In the genomic region with DNA sequence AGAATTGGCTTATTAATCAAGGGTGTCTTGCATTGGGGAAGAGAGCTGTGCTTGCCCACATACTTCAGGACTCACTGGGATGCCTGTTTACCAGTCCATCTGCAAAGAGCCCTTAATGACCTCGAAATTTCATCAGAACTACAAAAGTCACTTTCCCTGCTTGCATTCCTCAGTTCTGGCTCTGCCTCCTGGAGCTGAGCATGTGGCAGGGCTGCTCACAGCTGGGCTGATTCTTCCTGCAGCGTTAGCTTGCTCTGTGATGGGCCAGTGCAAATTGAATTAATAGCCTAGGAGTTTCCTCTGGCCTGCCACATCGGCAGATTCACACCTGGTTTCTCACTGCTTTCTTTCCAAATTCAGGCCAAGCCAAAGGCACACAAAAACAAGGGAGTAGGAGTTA, we compare ENCODE assay signal across 10 cellular contexts.
DNase-seq lines count a peak whose midpoint lies in the region; ATAC-seq and TF ChIP-seq lines count a peak whose summit lies in the region.
"Had no signal": no experiment of that assay in that cellular context is flagged by ENCODE, and none has a peak within 500 bp of the region (broad histone marks: within the 10 kb centered on the region; RNA-seq: fewer than 3 reads in every experiment).

No MANE protein-coding gene starts in this region.

- H3K27me3 ChIP-seq in ectodermal cell (ENCODE audit: control insufficient read depth, insufficient read depth, low read length, poor library complexity, severe bottlenecking) (no peaks in the 10 kb centered on the region), left lung (no peaks in the 10 kb centered on the region), testis (no peaks in the 10 kb centered on the region)

- peaks cover 89% of the 10 kb centered on the region for H3K4me1 Mint-ChIP-seq in HFFc6 (ENCODE audit: low read depth)

- ATAC-seq in left lung (peak; percentile 85), GM21447 (IDR thresholded peaks at IDR 0.05; ENCODE audit: unreplicated experiment) (no peak), HG03025 (IDR thresholded peaks at IDR 0.05; ENCODE audit: low FRiP score, unreplicated experiment) (no peak)

- TF ChIP-seq CTCF in HFFc6 (IDR thresholded peaks at IDR 0.05) (no peak), left lung (IDR thresholded peaks at IDR 0.05) (no peak), testis (IDR thresholded peaks at IDR 0.05) (no peak)

- H3K27me3 Mint-ChIP-seq in HFFc6 (ENCODE audit: insufficient read depth) = peaks cover 24% of the 10 kb centered on the region

- 16 to 22% methylated on average over 3 of the region's 3 CpGs for WGBS in ectodermal cell, 2 experiments
- WGBS in testis, 2 donors = 43 to 58% methylated on average over 3 of the region's 3 CpGs

- no peaks in the 10 kb centered on the region for H3K4me1 ChIP-seq in ectodermal cell (ENCODE audit: control insufficient read depth, insufficient read depth, low read length)
- H3K4me1 ChIP-seq in left lung = no peaks in the 10 kb centered on the region
- no peaks in the 10 kb centered on the region for H3K4me1 ChIP-seq in testis

- peak overlapping the region; percentile 87 for H3K27ac Mint-ChIP-seq in HFFc6

- intact Hi-C loops in left lung (cut with DNase I) (no loop called here), testis (cut with DNase I; ENCODE audit: low total_unique reads) (no loop called here)

- H3K36me3 ChIP-seq in ectodermal cell (ENCODE audit: control insufficient read depth, insufficient read depth, low read length) = peaks cover 4% of the 10 kb centered on the region
- H3K36me3 ChIP-seq in left lung = peaks cover 0 to 26% of the 10 kb centered on the region in 2 donors
- H3K36me3 ChIP-seq in testis (ENCODE audit: low read depth, missing control alignments) = no peaks in the 10 kb centered on the region

- peak overlapping the region; percentile 39 for H3K27ac ChIP-seq in ectodermal cell (ENCODE audit: insufficient read depth, low read depth, low read length, poor library complexity, severe bottlenecking)
- H3K27ac ChIP-seq in left lung = no peak overlapping the region
- no peak overlapping the region for H3K27ac ChIP-seq in testis

- H3K9me3 ChIP-seq in ectodermal cell (ENCODE audit: control insufficient read depth, low read length) (no peaks in the 10 kb centered on the region), left lung (no peaks in the 10 kb centered on the region), testis (no peaks in the 10 kb centered on the region)

- H3K4me3 ChIP-seq in ectodermal cell (ENCODE audit: insufficient read depth, low read depth, low read length) (no peak overlapping the region), left lung (no peak overlapping the region), testis (no peak overlapping the region)

- peaks cover 10% of the 10 kb centered on the region; the same call in 1 of the 2 replicates for H3K9me3 Mint-ChIP-seq in HFFc6

- peak; percentile 74 for DNase-seq in HFFc6
- no peak for DNase-seq in left lung
- DNase-seq in testis = peak; percentile 43
- no peak for DNase-seq in UCSD-AML1 (lab: John Stamatoyannopoulos, UW; ENCODE audit: unreplicated experiment)
- no peak for DNase-seq in NAMALWA (ENCODE audit: low spot score)
- DNase-seq: NCI-H1417 treated with DMSO at 0.1 percent for 48 hours, occipital lobe had no signal

- no peak for TF ChIP-seq POLR2A in testis (IDR thresholded peaks at IDR 0.05)

- peaks cover 92% of the 10 kb centered on the region for H3K36me3 Mint-ChIP-seq in HFFc6 (ENCODE audit: low read depth)

- H3K4me3 Mint-ChIP-seq in HFFc6 = peak overlapping the region; percentile 72

Comparison
In these comparisons a context has a peak if more than half of its experiments do, and no peak if none do; other contexts are left out.
1. DNase-seq: peak in HFFc6 (single experiment) and testis (single experiment); none in left lung (0 of 2), UCSD-AML1 (single experiment) and NAMALWA (single experiment).